In the genomic region with DNA sequence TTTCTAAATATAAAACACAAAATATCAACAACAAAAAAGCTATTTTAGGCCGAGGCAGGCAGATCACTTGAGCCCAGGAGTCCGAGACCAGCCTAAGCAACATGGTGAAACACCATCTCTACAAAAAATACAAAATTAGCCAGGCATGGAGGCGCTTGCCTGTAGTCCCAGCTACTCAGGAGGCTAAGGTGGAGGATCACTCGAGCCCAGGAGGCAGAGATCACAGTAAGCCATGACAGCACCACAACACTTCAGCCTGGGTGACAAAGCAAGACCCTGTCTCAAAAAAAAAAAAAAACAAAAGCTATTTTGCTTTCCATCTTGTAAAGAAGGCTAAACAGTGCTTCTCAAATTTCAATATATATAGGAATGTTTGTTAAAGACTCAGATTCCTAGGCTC, we compare ENCODE assay signal across 15 cellular contexts. TPM values are rescaled to one million over a fixed set of nuclear protein-coding genes. Genes with fewer than 3 reads are reported as not detected.
A peak's percentile ranks its signal among the peaks of the same experiment; 100 is the strongest.
DNase-seq lines count a peak whose midpoint lies in the region; ATAC-seq, FAIRE-seq and TF ChIP-seq lines count a peak whose summit lies in the region.
"Had no signal": no experiment of that assay in that cellular context is flagged by ENCODE, and none has a peak within 500 bp of the region (broad histone marks: within the 10 kb centered on the region; RNA-seq: fewer than 3 reads in every experiment).

No MANE protein-coding gene starts in this region.

- no peak overlapping the region for H3K4me3 ChIP-seq in CD8-positive, alpha-beta T cell (ENCODE audit: low read depth, low read length)
- H3K4me3 ChIP-seq: stomach had no signal

- no peaks in the 10 kb centered on the region for H3K9me3 Mint-ChIP-seq in CD8-positive, alpha-beta T cell
- H3K9me3 Mint-ChIP-seq in endothelial cell (ENCODE audit: unreplicated experiment), result no peaks in the 10 kb centered on the region

- peaks cover 45% of the 10 kb centered on the region for H3K36me3 Mint-ChIP-seq in CD8-positive, alpha-beta T cell
- peaks cover 16% of the 10 kb centered on the region for H3K36me3 Mint-ChIP-seq in endothelial cell (ENCODE audit: low read depth, unreplicated experiment)

- no peak for FAIRE-seq in D721Med (lab: Jason Lieb, UNC)
- FAIRE-seq: TTC549 had no signal

- peak overlapping the region; percentile 58 for H3K27ac Mint-ChIP-seq in CD8-positive, alpha-beta T cell
- peak overlapping the region; percentile 67 for H3K27ac Mint-ChIP-seq in endothelial cell (ENCODE audit: unreplicated experiment)

- intact Hi-C loops in CD8-positive, alpha-beta T cell (cut with DNase I, micrococcal nuclease), result no loop called here

- no peak for TF ChIP-seq CTCF in CD8-positive, alpha-beta T cell (IDR thresholded peaks at IDR 0.05)
- TF ChIP-seq CTCF in endothelial cell (IDR thresholded peaks at IDR 0.05; ENCODE audit: unreplicated experiment) (no peak), D721Med (IDR thresholded peaks at IDR 0.05; ENCODE audit: insufficient read depth, missing control alignments) (no peak)

- CTCF ChIA-PET in CD8-positive, alpha-beta T cell (lab: Charles Lee), result no interaction called here

- no peak for DNase-seq in CD8-positive, alpha-beta T cell
- no peak for DNase-seq in endothelial cell (ENCODE audit: low spot score)
- DNase-seq in OCI-M1 (lab: John Stamatoyannopoulos, UW), result no peak
- no peak for DNase-seq in D721Med (ENCODE audit: insufficient read length, low spot score)
- DNase-seq: caudate nucleus; hippocampal formation; NCI-H1105; NCI-H510A treated with DMSO at 0.1 percent for 48 hours; stimulated activated CD4-positive, alpha-beta T cell treated with anti-CD3 and anti-CD28 coated beads, Interleukin-1b, Interleukin-23, amount 100 ng/mL, for 48 hours; stomach had no signal

- H3K9me3 ChIP-seq in CD8-positive, alpha-beta T cell (ENCODE audit: low read length), result no peaks in the 10 kb centered on the region
- H3K9me3 ChIP-seq: stomach had no signal

- POLR2A ChIA-PET in CD8-positive, alpha-beta T cell (lab: Charles Lee), result no interaction called here

- no peaks in the 10 kb centered on the region for H3K27me3 Mint-ChIP-seq in CD8-positive, alpha-beta T cell (ENCODE audit: low read depth)
- peaks cover 2% of the 10 kb centered on the region for H3K27me3 Mint-ChIP-seq in endothelial cell (ENCODE audit: unreplicated experiment)

- H3K4me1 Mint-ChIP-seq in CD8-positive, alpha-beta T cell (ENCODE audit: low read depth), result peaks cover 20% of the 10 kb centered on the region
- H3K4me1 Mint-ChIP-seq in endothelial cell (ENCODE audit: unreplicated experiment), result no peaks in the 10 kb centered on the region

- no peak overlapping the region for H3K4me3 Mint-ChIP-seq in CD8-positive, alpha-beta T cell
- H3K4me3 Mint-ChIP-seq in endothelial cell (ENCODE audit: unreplicated experiment), result no peak overlapping the region

- H3K27ac ChIP-seq in CD8-positive, alpha-beta T cell (ENCODE audit: low read depth, low read length), result no peak overlapping the region
- H3K27ac ChIP-seq: epithelial cell of prostate had no signal

- peaks cover 5% of the 10 kb centered on the region for H3K36me3 ChIP-seq in CD8-positive, alpha-beta T cell (ENCODE audit: insufficient read depth, low read length)

- no peaks in the 10 kb centered on the region for H3K4me1 ChIP-seq in CD8-positive, alpha-beta T cell (ENCODE audit: insufficient read depth, low read length)

- H3K27me3 ChIP-seq in CD8-positive, alpha-beta T cell (ENCODE audit: insufficient read depth, low read length), result no peaks in the 10 kb centered on the region
- H3K27me3 ChIP-seq: stomach had no signal

- ATAC-seq in CD8-positive, alpha-beta T cell, result no peak
- ATAC-seq in GM18909 (IDR thresholded peaks at IDR 0.05; ENCODE audit: poor library complexity, unreplicated experiment) (peak; percentile 27), HG03196 (IDR thresholded peaks at IDR 0.05; ENCODE audit: unreplicated experiment) (peak; percentile 25), GM19452 (IDR thresholded peaks at IDR 0.05; ENCODE audit: unreplicated experiment) (no peak)

RNA-seq across cellular contexts. Expression of a gene that starts 11.3 kb away (rescaled TPM):
- total RNA-seq in CD8-positive, alpha-beta T cell, result 10 to 100 TPM; 12.4 to 13.0 TPM
- total RNA-seq in endothelial cell (ENCODE audit: unreplicated experiment), result 35.5 TPM

RNA-seq across cellular contexts. Expression of a gene that starts 47.7 kb away (rescaled TPM):
- total RNA-seq in CD8-positive, alpha-beta T cell, result 10 to 100 TPM; 68.1 to 71.1 TPM
- total RNA-seq in endothelial cell (ENCODE audit: unreplicated experiment), result 165 TPM

Comparison
In these comparisons a context has a peak if more than half of its experiments do, and no peak if none do; other contexts are left out.
1. ATAC-seq: peak in GM18909 (single experiment) and HG03196 (single experiment); none in CD8-positive, alpha-beta T cell (single experiment) and GM19452 (single experiment).